ENCODE assay signal across 2 cellular contexts in genomic region chr6:11241154-11241792, GRCh38.
TF ChIP-seq lines count a peak whose summit lies in the region.

No MANE protein-coding gene starts in this region.

TF ChIP-seq in HEK293, 187 proteins besides CTCF, POLR2A, EP300 and RAD21:
- TF ChIP-seq, protein P1, sequence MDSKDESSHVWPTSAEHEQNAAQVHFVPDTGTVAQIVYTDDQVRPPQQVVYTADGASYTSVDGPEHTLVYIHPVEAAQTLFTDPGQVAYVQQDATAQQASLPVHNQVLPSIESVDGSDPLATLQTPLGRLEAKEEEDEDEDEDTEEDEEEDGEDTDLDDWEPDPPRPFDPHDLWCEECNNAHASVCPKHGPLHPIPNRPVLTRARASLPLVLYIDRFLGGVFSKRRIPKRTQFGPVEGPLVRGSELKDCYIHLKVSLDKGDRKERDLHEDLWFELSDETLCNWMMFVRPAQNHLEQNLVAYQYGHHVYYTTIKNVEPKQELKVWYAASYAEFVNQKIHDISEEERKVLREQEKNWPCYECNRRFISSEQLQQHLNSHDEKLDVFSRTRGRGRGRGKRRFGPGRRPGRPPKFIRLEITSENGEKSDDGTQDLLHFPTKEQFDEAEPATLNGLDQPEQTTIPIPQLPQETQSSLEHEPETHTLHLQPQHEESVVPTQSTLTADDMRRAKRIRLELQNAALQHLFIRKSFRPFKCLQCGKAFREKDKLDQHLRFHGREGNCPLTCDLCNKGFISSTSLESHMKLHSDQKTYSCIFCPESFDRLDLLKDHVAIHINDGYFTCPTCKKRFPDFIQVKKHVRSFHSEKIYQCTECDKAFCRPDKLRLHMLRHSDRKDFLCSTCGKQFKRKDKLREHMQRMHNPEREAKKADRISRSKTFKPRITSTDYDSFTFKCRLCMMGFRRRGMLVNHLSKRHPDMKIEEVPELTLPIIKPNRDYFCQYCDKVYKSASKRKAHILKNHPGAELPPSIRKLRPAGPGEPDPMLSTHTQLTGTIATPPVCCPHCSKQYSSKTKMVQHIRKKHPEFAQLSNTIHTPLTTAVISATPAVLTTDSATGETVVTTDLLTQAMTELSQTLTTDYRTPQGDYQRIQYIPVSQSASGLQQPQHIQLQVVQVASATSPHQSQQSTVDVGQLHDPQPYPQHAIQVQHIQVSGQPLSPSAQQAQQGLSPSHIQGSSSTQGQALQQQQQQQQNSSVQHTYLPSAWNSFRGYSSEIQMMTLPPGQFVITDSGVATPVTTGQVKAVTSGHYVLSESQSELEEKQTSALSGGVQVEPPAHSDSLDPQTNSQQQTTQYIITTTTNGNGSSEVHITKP (tag by site-specific recombination; IDR thresholded peaks at IDR 0.05): peak; percentile 68
- TF ChIP-seq ZNF112 (tag by site-specific recombination; IDR thresholded peaks at IDR 0.05) (no peak), ZNF830 (tag by site-specific recombination; IDR thresholded peaks at IDR 0.05; ENCODE audit: low read depth) (no peak), ZNF555 (tag by site-specific recombination; conservative IDR thresholded peaks at IDR 0.05) (no peak)
- TF ChIP-seq, protein P2, sequence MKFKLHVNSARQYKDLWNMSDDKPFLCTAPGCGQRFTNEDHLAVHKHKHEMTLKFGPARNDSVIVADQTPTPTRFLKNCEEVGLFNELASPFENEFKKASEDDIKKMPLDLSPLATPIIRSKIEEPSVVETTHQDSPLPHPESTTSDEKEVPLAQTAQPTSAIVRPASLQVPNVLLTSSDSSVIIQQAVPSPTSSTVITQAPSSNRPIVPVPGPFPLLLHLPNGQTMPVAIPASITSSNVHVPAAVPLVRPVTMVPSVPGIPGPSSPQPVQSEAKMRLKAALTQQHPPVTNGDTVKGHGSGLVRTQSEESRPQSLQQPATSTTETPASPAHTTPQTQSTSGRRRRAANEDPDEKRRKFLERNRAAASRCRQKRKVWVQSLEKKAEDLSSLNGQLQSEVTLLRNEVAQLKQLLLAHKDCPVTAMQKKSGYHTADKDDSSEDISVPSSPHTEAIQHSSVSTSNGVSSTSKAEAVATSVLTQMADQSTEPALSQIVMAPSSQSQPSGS (tag by site-specific recombination; IDR thresholded peaks at IDR 0.05; ENCODE audit: low read depth): peak; percentile 72; the same call in 1 of the 2 replicates

TF ChIP-seq in H1, 55 proteins besides CTCF, POLR2A, EP300 and RAD21:
- no peak for TF ChIP-seq YY1 (IDR thresholded peaks at IDR 0.05; ENCODE audit: low read depth, low read length)
- TF ChIP-seq HDAC6 (IDR thresholded peaks at IDR 0.05; ENCODE audit: low read depth, low read length): no peak
- TF ChIP-seq BCL11A (IDR thresholded peaks at IDR 0.05; ENCODE audit: low read depth in 2 of 2, low read length in 2 of 2): no peak
- no peak for TF ChIP-seq NRF1 (IDR thresholded peaks at IDR 0.05; ENCODE audit: low read depth, low read length)
- no peak for TF ChIP-seq SP1 (IDR thresholded peaks at IDR 0.05; ENCODE audit: low read depth, low read length)
- TF ChIP-seq SRF (IDR thresholded peaks at IDR 0.05; ENCODE audit: low read depth, low read length): no peak
- TF ChIP-seq, protein P3, sequence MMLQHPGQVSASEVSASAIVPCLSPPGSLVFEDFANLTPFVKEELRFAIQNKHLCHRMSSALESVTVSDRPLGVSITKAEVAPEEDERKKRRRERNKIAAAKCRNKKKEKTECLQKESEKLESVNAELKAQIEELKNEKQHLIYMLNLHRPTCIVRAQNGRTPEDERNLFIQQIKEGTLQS (IDR thresholded peaks at IDR 0.05; ENCODE audit: insufficient read depth, low read depth, low read length): no peak
- no peak for TF ChIP-seq BRCA1 (IDR thresholded peaks at IDR 0.05; ENCODE audit: low read depth, low read length)
- TF ChIP-seq CTBP2 (IDR thresholded peaks at IDR 0.05; ENCODE audit: borderline replicate concordance, insufficient read depth, insufficient read length, low read length): no peak
TF ChIP-seq in H1: peak in this region for 0.
